2 cellular contexts compared by ENCODE assay signal in the genomic region with DNA sequence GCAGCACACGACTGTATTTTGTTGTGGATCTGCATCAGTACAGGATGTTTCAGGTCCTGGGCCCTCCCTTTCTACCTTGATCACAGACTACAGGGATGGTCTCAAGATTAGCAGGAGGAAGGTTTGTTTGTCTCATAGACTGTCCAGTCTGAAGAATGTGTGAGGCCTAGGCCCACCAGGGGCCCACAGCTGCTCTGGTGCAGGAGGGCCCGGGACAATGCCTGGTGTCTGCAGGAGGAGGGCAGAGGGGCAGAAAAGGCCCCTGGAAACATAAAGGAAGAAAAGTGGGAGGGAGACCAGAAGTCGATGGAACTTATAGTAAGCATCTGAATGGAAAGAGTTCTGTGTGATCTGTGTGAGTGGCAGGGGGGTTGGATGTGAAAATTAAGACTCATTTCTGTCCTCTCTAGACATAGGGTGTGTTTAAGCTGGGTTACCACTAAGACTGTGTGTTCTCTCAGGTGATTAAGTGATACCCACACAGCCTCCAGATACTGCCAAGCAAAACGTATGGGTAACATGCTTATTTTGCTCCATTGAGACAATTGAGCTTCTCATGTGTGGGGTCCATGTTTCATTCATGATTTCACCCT.
TF ChIP-seq lines count a peak whose summit lies in the region.

No MANE protein-coding gene starts in this region.

TF ChIP-seq in A549, 52 proteins besides CTCF, POLR2A, EP300 and RAD21 (continued from another document):
- TF ChIP-seq, protein P1, sequence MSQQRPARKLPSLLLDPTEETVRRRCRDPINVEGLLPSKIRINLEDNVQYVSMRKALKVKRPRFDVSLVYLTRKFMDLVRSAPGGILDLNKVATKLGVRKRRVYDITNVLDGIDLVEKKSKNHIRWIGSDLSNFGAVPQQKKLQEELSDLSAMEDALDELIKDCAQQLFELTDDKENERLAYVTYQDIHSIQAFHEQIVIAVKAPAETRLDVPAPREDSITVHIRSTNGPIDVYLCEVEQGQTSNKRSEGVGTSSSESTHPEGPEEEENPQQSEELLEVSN (IDR thresholded peaks at IDR 0.05; ENCODE audit: borderline replicate concordance, low read depth), result no peak
- TF ChIP-seq TP53 (CRISPR knock-in tag; IDR thresholded peaks at IDR 0.05), result no peak

TF ChIP-seq in GM12878, 131 proteins besides CTCF, POLR2A, EP300 and RAD21 (continued from another document):
- no peak for TF ChIP-seq TCF12 (IDR thresholded peaks at IDR 0.05; ENCODE audit: low read depth, low read length)
- TF ChIP-seq CHD2 (IDR thresholded peaks at IDR 0.05; ENCODE audit: borderline replicate concordance, low read depth, low read length), result no peak
- TF ChIP-seq ZBED1 (IDR thresholded peaks at IDR 0.05; ENCODE audit: borderline replicate concordance), result no peak
- TF ChIP-seq BCL11A (IDR thresholded peaks at IDR 0.05; ENCODE audit: low read depth, low read length), result no peak
- no peak for TF ChIP-seq HDAC6 (IDR thresholded peaks at IDR 0.05; ENCODE audit: unreplicated experiment)
- no peak for TF ChIP-seq ZNF24 (IDR thresholded peaks at IDR 0.05)
- no peak for TF ChIP-seq RFX5 (IDR thresholded peaks at IDR 0.05; ENCODE audit: low read depth, low read length)
